In genomic region chr2:64592994-64593655, GRCh38 we compare ENCODE assay signal across 22 cellular contexts.
DNase-seq lines count a peak whose midpoint lies in the region; ATAC-seq and TF ChIP-seq lines count a peak whose summit lies in the region.
"Had no signal": no experiment of that assay in that cellular context is flagged by ENCODE, and none has a peak within 500 bp of the region (broad histone marks: within the 10 kb centered on the region; RNA-seq: fewer than 3 reads in every experiment).

No MANE protein-coding gene starts in this region.

- H2BK12ac ChIP-seq in mesenchymal stem cell (ENCODE audit: low read length in 2 of 2) = no peak overlapping the region

- H2AK5ac ChIP-seq in mesenchymal stem cell (ENCODE audit: low read length, severe bottlenecking) = no peak overlapping the region

- H3K36me3 ChIP-seq in heart left ventricle = peaks cover 0 to 61% (median 48%) of the 10 kb centered on the region in 9 donors
- peaks cover 5% of the 10 kb centered on the region for H3K36me3 ChIP-seq in right atrium auricular region
- H3K36me3 ChIP-seq in mesenchymal stem cell (ENCODE audit: control insufficient read depth in 1 of 2, insufficient read depth in 2 of 2, low read depth in 1 of 2, low read length in 2 of 2) = peaks cover 8 to 39% of the 10 kb centered on the region in 2 experiments

- H3K4me1 ChIP-seq in heart left ventricle = peaks cover 0 to 25% (median 0%) of the 10 kb centered on the region in 12 donors
- H3K4me1 ChIP-seq in right atrium auricular region = no peaks in the 10 kb centered on the region
- H3K4me1 ChIP-seq in mesenchymal stem cell (ENCODE audit: control insufficient read depth, insufficient read depth, low read depth, low read length) = peaks cover 5% of the 10 kb centered on the region
- H3K4me1 ChIP-seq: SJCRH30 had no signal

- H2BK5ac ChIP-seq in mesenchymal stem cell (ENCODE audit: low read depth, low read length, poor library complexity, severe bottlenecking) = no peak overlapping the region

- peak in 4 of 5 donors; percentile 60 to 73 (median 68) for DNase-seq in heart left ventricle
- DNase-seq in right atrium auricular region (ENCODE audit: low spot score) = no peak
- DNase-seq in fibroblast of mammary gland (ENCODE audit: low read depth) = peak; percentile 47
- DNase-seq in mesenchymal stem cell = peak; percentile 7
- no peak for DNase-seq in stimulated activated CD4-positive, alpha-beta T cell treated with anti-CD3 and anti-CD28 coated beads, Interleukin-4, amount 100 ng/mL, for 1 hour
- DNase-seq in MV-4-11 (lab: John Stamatoyannopoulos, UW) = no peak
- DNase-seq in caudate nucleus (lab: John Stamatoyannopoulos, UW) = no peak
- DNase-seq: activated CD4-positive, alpha-beta T cell treated with anti-CD3 and anti-CD28 coated beads for 48 hours; activated naive CD4-positive, alpha-beta T cell treated with anti-CD3 and anti-CD28 coated beads, Interleukin-2, amount 50 U/mL, for 16 hours; Calu3; effector CD8-positive, alpha-beta T cell; NCI-H1092; NCI-H1930; NCI-H345; SJCRH30; spleen; stimulated activated CD4-positive, alpha-beta T cell treated with anti-CD3 and anti-CD28 coated beads, Interleukin-4, amount 100 ng/mL, for 4 hours had no signal

- no peak overlapping the region for H2BK120ac ChIP-seq in mesenchymal stem cell (ENCODE audit: low read depth, low read length)

- H3K9me3 ChIP-seq in heart left ventricle = no peaks in the 10 kb centered on the region
- H3K9me3 ChIP-seq in right atrium auricular region = no peaks in the 10 kb centered on the region
- no peaks in the 10 kb centered on the region for H3K9me3 ChIP-seq in mesenchymal stem cell (ENCODE audit: control insufficient read depth, low read length)
- H3K9me3 ChIP-seq: ascending aorta; BLaER1 treated with 17β-estradiol and CSF1 and Interleukin-3, amounts not matched to agents 10 nM and 100 nM; SJCRH30; spleen; tibial nerve had no signal

- H4K91ac ChIP-seq in mesenchymal stem cell (ENCODE audit: low read length) = no peak overlapping the region

- H3K27me3 ChIP-seq in heart left ventricle = no peaks in the 10 kb centered on the region
- no peaks in the 10 kb centered on the region for H3K27me3 ChIP-seq in right atrium auricular region
- no peaks in the 10 kb centered on the region for H3K27me3 ChIP-seq in mesenchymal stem cell (ENCODE audit: control insufficient read depth in 1 of 2, insufficient read depth in 1 of 2, low read length in 2 of 2)
- H3K27me3 ChIP-seq: ascending aorta; BLaER1 treated with 17β-estradiol and CSF1 and Interleukin-3, amounts not matched to agents 10 nM and 100 nM; SJCRH30; spleen; tibial nerve had no signal

- H3K9ac ChIP-seq in mesenchymal stem cell (ENCODE audit: low read length) = peak overlapping the region; percentile 75
- H3K9ac ChIP-seq: BLaER1 treated with 17β-estradiol and CSF1 and Interleukin-3, amounts not matched to agents 10 nM and 100 nM had no signal

- ATAC-seq in heart left ventricle = peak; percentile 82 to 92 (median 89)
- no peak for ATAC-seq in HG03460 (IDR thresholded peaks at IDR 0.05; ENCODE audit: unreplicated experiment)
- ATAC-seq: esophagus mucosa had no signal

- H4K8ac ChIP-seq in mesenchymal stem cell (ENCODE audit: low read length) = no peak overlapping the region

- no peak for TF ChIP-seq CTCF in heart left ventricle (IDR thresholded peaks at IDR 0.05)
- no peak for TF ChIP-seq CTCF in right atrium auricular region (IDR thresholded peaks at IDR 0.05)
- TF ChIP-seq CTCF in fibroblast of mammary gland (conservative IDR thresholded peaks at IDR 0.05; ENCODE audit: control insufficient read depth, insufficient read depth, low read depth, low read length) = no peak

- no peak overlapping the region for H3K23ac ChIP-seq in mesenchymal stem cell (ENCODE audit: low read length in 2 of 2)

- H3K4me3 ChIP-seq in heart left ventricle (no peak overlapping the region), right atrium auricular region (no peak overlapping the region), fibroblast of mammary gland (ENCODE audit: control insufficient read depth, low read depth, low read length) (no peak overlapping the region), mesenchymal stem cell (ENCODE audit: insufficient read depth in 1 of 2, low read depth in 1 of 2, low read length in 2 of 2) (no peak overlapping the region)
- H3K4me3 ChIP-seq: ascending aorta; BLaER1 treated with 17β-estradiol and CSF1 and Interleukin-3, amounts not matched to agents 10 nM and 100 nM; SJCRH30; spleen; tibial nerve had no signal

- H3K14ac ChIP-seq in mesenchymal stem cell (ENCODE audit: low read length in 2 of 2) = no peak overlapping the region

- intact Hi-C loops in heart left ventricle (cut with DNase I) = loop anchor here in 4 of 10 donors (10.0 kb wide), 3 partner anchors 52 to 452 kb away; no protein-coding TSS in a partner anchor

- no peak overlapping the region for H3K18ac ChIP-seq in mesenchymal stem cell (ENCODE audit: low read depth in 1 of 2, low read length in 2 of 2)

- H3K4ac ChIP-seq in mesenchymal stem cell (ENCODE audit: low read depth in 1 of 2, low read length in 2 of 2) = no peak overlapping the region

- peaks cover 4% of the 10 kb centered on the region for H3K79me1 ChIP-seq in mesenchymal stem cell (replicated peaks; ENCODE audit: low read length, poor library complexity, severe bottlenecking)

- H3K27ac ChIP-seq in heart left ventricle = peak overlapping the region in 3 of 12 donors; percentile 1 to 49 (median 28)
- H3K27ac ChIP-seq in right atrium auricular region = no peak overlapping the region
- H3K27ac ChIP-seq in mesenchymal stem cell (ENCODE audit: low read length, poor library complexity, severe bottlenecking) = no peak overlapping the region
- no peak overlapping the region for H3K27ac ChIP-seq in caudate nucleus (ENCODE audit: low read depth, low read length)
- H3K27ac ChIP-seq: BLaER1 treated with 17β-estradiol and CSF1 and Interleukin-3, amounts not matched to agents 10 nM and 100 nM; SJCRH30; spleen had no signal

- no peak overlapping the region for H3K4me2 ChIP-seq in mesenchymal stem cell (ENCODE audit: low read length, poor library complexity, severe bottlenecking)
- H3K4me2 ChIP-seq: BLaER1 treated with 17β-estradiol and CSF1 and Interleukin-3, amounts not matched to agents 10 nM and 100 nM had no signal

- WGBS in heart left ventricle, 4 donors = 61 to 69% (median 64%) methylated on average over 4 of the region's 4 CpGs
- WGBS in mesenchymal stem cell = 98% methylated on average over 2 of the region's 4 CpGs

- H2BK15ac ChIP-seq in mesenchymal stem cell (ENCODE audit: low read depth, poor library complexity, severe bottlenecking) = no peak overlapping the region

- no peak for TF ChIP-seq POLR2A in heart left ventricle (IDR thresholded peaks at IDR 0.05)

- no peak overlapping the region for H2AFZ ChIP-seq in mesenchymal stem cell (ENCODE audit: low read depth, low read length)

Comparison
In these comparisons a context has a peak if more than half of its experiments do, and no peak if none do; other contexts are left out.
1. DNase-seq: peak in heart left ventricle (4 of 5), fibroblast of mammary gland (single experiment) and mesenchymal stem cell (single experiment); none in right atrium auricular region (single experiment), stimulated activated CD4-positive, alpha-beta T cell treated with anti-CD3 and anti-CD28 coated beads, Interleukin-4, amount 100 ng/mL, for 1 hour (single experiment), MV-4-11 (single experiment) and caudate nucleus (0 of 61).